ENCODE assay signal across 1 cellular context in the genomic region with DNA sequence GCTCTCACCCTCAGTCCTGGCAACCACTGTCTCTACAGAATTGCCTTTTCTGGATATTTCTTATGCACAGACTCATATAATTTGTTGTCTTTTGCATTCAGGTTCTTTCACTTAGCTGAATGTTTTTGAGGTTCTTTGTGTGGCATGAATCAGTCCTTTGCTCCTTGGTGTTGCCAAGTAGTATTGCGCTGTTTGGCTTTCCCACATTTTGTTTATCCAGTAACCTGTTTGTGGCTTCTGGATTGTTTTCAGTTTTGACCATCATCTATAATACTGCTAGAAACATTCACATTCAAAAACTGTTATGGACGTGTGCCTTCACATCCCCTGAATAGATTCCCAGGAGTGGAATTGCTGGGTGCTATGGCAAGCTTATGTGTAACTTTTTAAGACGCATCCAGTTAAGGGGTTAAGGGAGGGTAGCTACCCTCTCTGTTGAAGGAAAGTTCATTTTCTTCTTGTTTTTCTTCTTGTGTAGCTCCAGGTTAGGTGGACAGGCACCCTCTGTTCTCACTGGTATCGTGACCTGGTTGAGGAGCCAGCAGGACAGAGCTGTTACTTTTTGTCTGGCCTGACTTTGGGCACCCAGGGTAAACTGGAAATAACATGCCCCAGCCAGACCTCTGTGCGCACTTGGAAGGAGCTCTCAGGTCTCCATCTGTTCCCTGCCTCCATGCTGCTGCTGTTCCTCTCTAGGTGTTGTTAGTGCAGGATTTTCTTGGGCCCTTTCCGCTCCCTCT.
TF ChIP-seq lines count a peak whose summit lies in the region.

No MANE protein-coding gene starts in this region.

TF ChIP-seq in IMR-90, 13 proteins besides CTCF, POLR2A, EP300 and RAD21:
- no peak for TF ChIP-seq CHD1 (IDR thresholded peaks at IDR 0.05; ENCODE audit: low read depth, low read length)
- no peak for TF ChIP-seq MAZ (IDR thresholded peaks at IDR 0.05; ENCODE audit: borderline replicate concordance, low read depth, low read length)
- no peak for TF ChIP-seq RCOR1 (IDR thresholded peaks at IDR 0.05; ENCODE audit: insufficient replicate concordance, low read length)
- no peak for TF ChIP-seq MXI1 (IDR thresholded peaks at IDR 0.05; ENCODE audit: borderline replicate concordance, low read depth, low read length)
- no peak for TF ChIP-seq ELK1 (IDR thresholded peaks at IDR 0.05; ENCODE audit: borderline replicate concordance, low read depth, low read length)
- no peak for TF ChIP-seq CEBPB (IDR thresholded peaks at IDR 0.05; ENCODE audit: low read depth, low read length)
- TF ChIP-seq FOS (IDR thresholded peaks at IDR 0.05; ENCODE audit: low read depth, low read length), result no peak
- TF ChIP-seq USF2 (IDR thresholded peaks at IDR 0.05; ENCODE audit: low read depth, low read length), result no peak
- no peak for TF ChIP-seq SMC3 (IDR thresholded peaks at IDR 0.05; ENCODE audit: low read depth, low read length)
- no peak for TF ChIP-seq RFX5 (IDR thresholded peaks at IDR 0.05; ENCODE audit: low read depth, low read length)
- no peak for TF ChIP-seq NFE2L2 (IDR thresholded peaks at IDR 0.05; ENCODE audit: low read depth, low read length)
- TF ChIP-seq MAFK (IDR thresholded peaks at IDR 0.05; ENCODE audit: low read depth, low read length), result no peak
- TF ChIP-seq BHLHE40 (IDR thresholded peaks at IDR 0.05; ENCODE audit: low read depth, low read length), result no peak
TF ChIP-seq in IMR-90: peak in this region for 0.
